ENCODE assay signal across 7 cellular contexts in the genomic region with DNA sequence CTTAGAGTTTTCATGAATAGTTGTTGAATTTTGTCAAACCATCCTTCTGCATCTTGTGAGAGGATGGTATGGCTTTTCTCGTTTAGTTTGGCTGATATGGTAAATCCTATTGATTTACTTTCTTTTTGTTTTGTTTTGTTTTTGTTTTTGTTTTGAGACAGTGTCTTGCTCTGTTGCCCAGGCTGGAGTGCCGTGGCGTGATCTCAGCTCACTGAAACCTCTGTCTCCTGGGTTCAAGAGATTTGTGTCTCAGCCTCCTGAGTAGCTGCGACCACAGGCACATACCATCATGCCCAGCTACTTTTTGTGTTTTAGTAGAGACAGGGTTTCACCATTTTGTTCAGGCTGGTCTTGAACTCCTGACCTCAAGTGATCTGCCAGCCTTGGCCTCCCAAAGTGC.
ATAC-seq and TF ChIP-seq lines count a peak whose summit lies in the region.
"Not testable (repeated sequence)": the region's sequence is repeated elsewhere in the genome, so short reads cannot be mapped to it uniquely, and the experiment has no call there.

No MANE protein-coding gene starts in this region.

- H3K27ac ChIP-seq in KMS-11: peak overlapping the region; percentile 38

- not testable (repeated sequence) for H3K9ac ChIP-seq in KMS-11

- not testable (repeated sequence) for H3K36me3 ChIP-seq in KMS-11 (ENCODE audit: insufficient read depth)

- not testable (repeated sequence) for H4K20me1 ChIP-seq in KMS-11 (ENCODE audit: insufficient read depth)

- H3K4me3 ChIP-seq in KMS-11 (IDR thresholded peaks at IDR 0.05; ENCODE audit: insufficient read depth, low read depth, low read length): not testable (repeated sequence)

- not testable (repeated sequence) for H3K27me3 ChIP-seq in KMS-11 (ENCODE audit: insufficient read depth, low read depth)

- peak overlapping the region; percentile 60 for H3K4me2 ChIP-seq in KMS-11

- ATAC-seq in GM18520 (IDR thresholded peaks at IDR 0.05; ENCODE audit: unreplicated experiment) (peak; percentile 8), GM18909 (IDR thresholded peaks at IDR 0.05; ENCODE audit: poor library complexity, unreplicated experiment) (peak; percentile 25), GM19397 (IDR thresholded peaks at IDR 0.05; ENCODE audit: unreplicated experiment) (peak; percentile 39), GM21786 (IDR thresholded peaks at IDR 0.05; ENCODE audit: unreplicated experiment) (peak; percentile 29), HG02870 (IDR thresholded peaks at IDR 0.05; ENCODE audit: unreplicated experiment) (peak; percentile 19), HG03342 (IDR thresholded peaks at IDR 0.05; ENCODE audit: unreplicated experiment) (peak; percentile 28)

- H2AFZ ChIP-seq in KMS-11 (ENCODE audit: low read depth): not testable (repeated sequence)

- not testable (repeated sequence) for H3K79me2 ChIP-seq in KMS-11 (ENCODE audit: insufficient read depth, low read depth)

- H3K4me1 ChIP-seq in KMS-11 (ENCODE audit: low read depth, poor library complexity, severe bottlenecking): peaks cover 35% of the 10 kb centered on the region

- not testable (repeated sequence) for TF ChIP-seq CTCF in KMS-11 (conservative IDR thresholded peaks at IDR 0.05; ENCODE audit: low read depth, low read length)
